Comparison of ENCODE assay signal across 17 cellular contexts in the genomic region with DNA sequence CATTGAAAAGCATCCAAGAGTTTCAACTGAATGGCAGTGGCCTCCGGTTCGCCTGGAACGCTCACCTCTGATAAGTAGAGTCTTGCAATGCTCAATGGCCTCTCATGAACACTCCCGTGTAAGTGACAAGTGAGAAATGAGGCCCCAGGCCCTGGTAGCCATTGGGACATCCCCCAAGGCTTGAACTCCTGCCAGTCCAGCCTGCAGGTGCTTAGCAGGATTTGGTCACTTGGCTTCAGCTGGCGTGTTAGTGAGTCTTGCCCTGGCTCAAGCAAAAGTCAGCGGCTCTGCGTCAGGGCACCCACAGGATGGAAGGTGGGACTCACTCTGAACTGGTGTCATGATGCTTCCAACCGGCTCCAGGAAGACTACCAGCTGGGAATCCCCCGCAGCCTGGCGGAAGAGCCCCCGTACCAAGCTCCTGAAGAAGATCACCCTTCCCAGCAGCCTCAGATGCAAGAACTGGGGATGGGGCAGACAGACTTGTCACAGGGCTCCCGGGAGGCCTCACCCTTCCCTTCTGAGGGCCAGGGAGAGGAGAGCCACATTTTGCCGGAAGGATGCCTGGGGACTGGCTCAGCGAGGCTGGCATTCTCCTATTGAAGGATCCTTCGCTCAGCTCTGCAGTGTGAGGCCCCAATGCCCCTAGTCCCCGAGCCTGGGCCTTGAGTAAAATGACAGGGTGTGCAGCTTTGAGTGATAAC. TPM values are rescaled to one million over a fixed set of nuclear protein-coding genes. Genes with fewer than 3 reads are reported as not detected.
"Had no signal": no experiment of that assay in that cellular context is flagged by ENCODE, and none has a peak within 500 bp of the region (broad histone marks: within the 10 kb centered on the region; RNA-seq: fewer than 3 reads in every experiment).

No MANE protein-coding gene starts in this region.

- H3K27ac ChIP-seq: ascending aorta, hepatocyte had no signal

- H3K36me3 ChIP-seq: ascending aorta had no signal

- DNase-seq: activated B cell treated with CpG ODN at 0.5 μM for 24 hours; activated CD4-positive, alpha-beta T cell treated with anti-CD3 and anti-CD28 coated beads for 48 hours; activated CD8-positive, alpha-beta memory T cell treated with anti-CD3 and anti-CD28 coated beads for 24 hours; activated naive CD4-positive, alpha-beta T cell treated with Interleukin-2 at 50 U/mL for 16 hours; activated naive CD8-positive, alpha-beta T cell treated with anti-CD3 and anti-CD28 coated beads, Interleukin-2, amount 50 U/mL, for 24 hours; retina; small intestine; stimulated activated CD4-positive, alpha-beta T cell treated with anti-CD3 and anti-CD28 coated beads, Interleukin-4, amount 100 ng/mL, for 4 hours; stimulated activated CD8-positive, alpha-beta memory T cell treated with anti-CD3 and anti-CD28 coated beads, Interleukin-4, amount 100 ng/mL, for 48 hours; stimulated activated naive CD4-positive, alpha-beta T cell treated with Interleukin-2 at 50 U/mL for 16 hours; trophoblast cell had no signal

- H3K27me3 ChIP-seq: ascending aorta, hepatocyte had no signal

- H3K4me1 ChIP-seq: ascending aorta had no signal

- H3K9me3 ChIP-seq: ascending aorta had no signal

- H3K4me3 ChIP-seq: ascending aorta, hepatocyte had no signal

RNA-seq across cellular contexts. Expression of a gene that starts 19.3 kb away (rescaled TPM):
- total RNA-seq: activated B cell treated with CpG ODN at 0.5 μM for 24 hours, ascending aorta, hepatocyte, osteocyte had no signal
- polyA plus RNA-seq: keratinocyte had no signal

RNA-seq across cellular contexts. Expression of a gene that starts 50.4 kb away (rescaled TPM):
- polyA plus RNA-seq: neural cell had no signal

RNA-seq across cellular contexts. Expression of a gene that starts 57.2 kb away (rescaled TPM):
- total RNA-seq: activated B cell treated with CpG ODN at 0.5 μM for 24 hours; activated T-helper 1 cell treated with anti-CD3 and anti-CD28 coated beads, Interleukin-12 subunit alpha, Interleukin-12 subunit beta, Interleukin-2, Interleukin-4 antibody, amounts not matched to agents 30 ng/mL and 10 ng/mL and 1 ng/mL, durations not matched to agents 14 hours and 24 hours and 36 hours; osteocyte had no signal
